In genomic region chr16:67665598-67665997, GRCh38 we compare ENCODE assay signal across 6 cellular contexts. TPM values are rescaled to one million over a fixed set of nuclear protein-coding genes. Genes with fewer than 3 reads are reported as not detected.
A peak's percentile ranks its signal among the peaks of the same experiment; 100 is the strongest.
DNase-seq lines count a peak whose midpoint lies in the region.

No MANE protein-coding gene starts in this region.

- H3K9me3 ChIP-seq in MG63 (no peaks in the 10 kb centered on the region), duodenal mucosa (ENCODE audit: control insufficient read depth in 1 of 2, low read length in 2 of 2) (no peaks in the 10 kb centered on the region), skeletal muscle tissue (ENCODE audit: control insufficient read depth in 3 of 3, low read length in 3 of 3) (no peaks in the 10 kb centered on the region)

- H3K4me3 ChIP-seq in MG63 (peak overlapping the region; percentile 59), duodenal mucosa (ENCODE audit: low read depth in 1 of 2, low read length in 2 of 2) (peak overlapping the region; percentile 74 to 82), skeletal muscle tissue (ENCODE audit: low read length in 3 of 3) (peak overlapping the region in 2 of 3 donors; percentile 41 to 88)

- H3K9ac ChIP-seq in duodenal mucosa (ENCODE audit: low read depth in 1 of 2, low read length in 2 of 2) = no peak overlapping the region
- H3K9ac ChIP-seq in skeletal muscle tissue (ENCODE audit: low read depth in 1 of 3, low read length in 3 of 3) = peak overlapping the region in 2 of 3 donors; percentile 50 to 67

- H3K27me3 ChIP-seq in MG63 (no peaks in the 10 kb centered on the region), duodenal mucosa (ENCODE audit: control insufficient read depth in 1 of 2, insufficient read depth in 2 of 2, low read length in 2 of 2) (no peaks in the 10 kb centered on the region), skeletal muscle tissue (ENCODE audit: control insufficient read depth in 3 of 3, insufficient read depth in 3 of 3, low read length in 3 of 3) (no peaks in the 10 kb centered on the region)

- H3K27ac ChIP-seq in duodenal mucosa (ENCODE audit: low read depth, low read length) = no peak overlapping the region
- no peak overlapping the region for H3K27ac ChIP-seq in skeletal muscle tissue (ENCODE audit: low read depth, low read length)

- peaks cover 11 to 33% of the 10 kb centered on the region in 2 donors for H3K4me1 ChIP-seq in duodenal mucosa (ENCODE audit: control insufficient read depth in 1 of 2, insufficient read depth in 2 of 2, low read length in 2 of 2)
- H3K4me1 ChIP-seq in skeletal muscle tissue (ENCODE audit: control insufficient read depth in 3 of 3, insufficient read depth in 3 of 3, low read length in 3 of 3) = peaks cover 26 to 35% (median 27%) of the 10 kb centered on the region in 3 donors

- H3K36me3 ChIP-seq in MG63 = no peaks in the 10 kb centered on the region
- no peaks in the 10 kb centered on the region for H3K36me3 ChIP-seq in duodenal mucosa (ENCODE audit: control insufficient read depth in 1 of 2, insufficient read depth in 2 of 2, low read length in 2 of 2)
- H3K36me3 ChIP-seq in skeletal muscle tissue (ENCODE audit: control insufficient read depth in 3 of 3, insufficient read depth in 3 of 3, low read length in 3 of 3) = peaks cover 4 to 8% (median 7%) of the 10 kb centered on the region in 3 donors

- no peak for DNase-seq in MG63
- no peak for DNase-seq in NCI-H510A (lab: John Stamatoyannopoulos, UW)
- no peak for DNase-seq in HuH-7.5 (ENCODE audit: low spot score)
- no peak for DNase-seq in SIG-M5 treated with dmso at 0.1 percent for 504 hours (lab: John Stamatoyannopoulos, UW; ENCODE audit: unreplicated experiment)

RNA-seq across cellular contexts. Expression of gene ENKD1, which starts 1.0 kb away (rescaled TPM):
- 8.8 and 15.7 TPM in 2 replicates for total RNA-seq in MG63 (2014; rRNA removed; shearing (Covaris generic); ENCODE audit: low replicate concordance)
- total RNA-seq in skeletal muscle tissue = 5.2 TPM

RNA-seq across cellular contexts. Expression of gene C16orf86, which starts 1.0 kb away (rescaled TPM):
- not detected in 2 replicates for total RNA-seq in MG63 (2014; rRNA removed; shearing (Covaris generic); ENCODE audit: low replicate concordance)
- 3.1 TPM for total RNA-seq in skeletal muscle tissue

RNA-seq across cellular contexts. Expression of gene PARD6A, which starts 4.8 kb away (rescaled TPM):
- total RNA-seq in MG63 (2014; rRNA removed; shearing (Covaris generic); ENCODE audit: low replicate concordance) = 0.89 and 1.5 TPM in 2 replicates
- 0.52 TPM for total RNA-seq in skeletal muscle tissue

RNA-seq across cellular contexts. Expression of gene ACD, which starts 5.5 kb away (rescaled TPM):
- total RNA-seq in MG63 (2014; rRNA removed; shearing (Covaris generic); ENCODE audit: low replicate concordance) = 24.4 and 24.7 TPM in 2 replicates
- total RNA-seq in skeletal muscle tissue = 10.4 TPM

RNA-seq across cellular contexts. Expression of gene CARMIL2, which starts 20.7 kb away (rescaled TPM):
- total RNA-seq in MG63 (2014; rRNA removed; shearing (Covaris generic); ENCODE audit: low replicate concordance) = 0.07 TPM in 1 of 2 replicates, not detected in the other
- not detected for total RNA-seq in skeletal muscle tissue

Comparison
In these comparisons a context has a peak if more than half of its experiments do, and no peak if none do; other contexts are left out.
1. H3K9ac ChIP-seq: peak in skeletal muscle tissue (2 of 3); none in duodenal mucosa (0 of 2).
2. Peak in every context shown above with its lines, with median percentiles within 50 percentile points of each other: H3K4me3 ChIP-seq.